8 cellular contexts compared by ENCODE assay signal in genomic region chr22:29552357-29552756, GRCh38. TPM values are rescaled to one million over a fixed set of nuclear protein-coding genes. Genes with fewer than 3 reads are reported as not detected.
DNase-seq lines count a peak whose midpoint lies in the region; ATAC-seq, FAIRE-seq and TF ChIP-seq lines count a peak whose summit lies in the region.
"Not testable (repeated sequence)": the region's sequence is repeated elsewhere in the genome, so short reads cannot be mapped to it uniquely, and the experiment has no call there.

No MANE protein-coding gene starts in this region.

- H4K20me1 ChIP-seq in Karpas-422 (ENCODE audit: insufficient read depth, low read depth, low read length); neural progenitor cell (ENCODE audit: low read depth): not testable (repeated sequence)

- not testable (repeated sequence) for H3K9me3 ChIP-seq in A549; Karpas-422 (ENCODE audit: low read length); neural progenitor cell (ENCODE audit: low read depth)

- TF ChIP-seq RAD21 in A549 (conservative IDR thresholded peaks at IDR 0.05 in 1 of 2, IDR thresholded peaks at IDR 0.05 in 1 of 2) = not testable (repeated sequence)

- no CpG with 5 or more reads among the region's 33 CpGs for WGBS in A549 (ENCODE audit: missing lambda C conversion rate)

- peak overlapping the region; percentile 79 to 95 for H3K27ac ChIP-seq in A549
- H3K27ac ChIP-seq in Karpas-422 (ENCODE audit: low read length); neural progenitor cell: not testable (repeated sequence)
- peak overlapping the region; percentile 92 for H3K27ac ChIP-seq in VCaP

- TF ChIP-seq EP300 in A549 (IDR thresholded peaks at IDR 0.05) = not testable (repeated sequence)

- H3F3A ChIP-seq in neural progenitor cell (ENCODE audit: low read depth) = peaks cover 18% of the 10 kb centered on the region

- FAIRE-seq in A549 (lab: Jason Lieb, UNC) = not testable (repeated sequence)

- H3K36me3 Mint-ChIP-seq in Calu3 (ENCODE audit: insufficient read depth, unreplicated experiment) = peaks cover 55% of the 10 kb centered on the region
- peaks cover 24% of the 10 kb centered on the region for H3K36me3 Mint-ChIP-seq in activated naive CD4-positive, alpha-beta T cell treated with anti-CD3 and anti-CD28 coated beads for 36 hours (ENCODE audit: low read depth)
- H3K36me3 Mint-ChIP-seq in chondrocyte (ENCODE audit: low read depth) = peaks cover 20% of the 10 kb centered on the region
- H3K36me3 Mint-ChIP-seq in immature natural killer cell = peaks cover 16 to 25% (median 18%) of the 10 kb centered on the region in 3 donors
- H3K36me3 Mint-ChIP-seq in neural progenitor cell = peaks cover 34% of the 10 kb centered on the region

- H3K9me3 Mint-ChIP-seq in Calu3 (ENCODE audit: low read depth, unreplicated experiment); activated naive CD4-positive, alpha-beta T cell treated with anti-CD3 and anti-CD28 coated beads for 36 hours; chondrocyte (ENCODE audit: low read depth); immature natural killer cell; neural progenitor cell: not testable (repeated sequence)

- not testable (repeated sequence) for H3K27me3 ChIP-seq in Karpas-422 (ENCODE audit: low read length); neural progenitor cell

- peak overlapping the region; percentile 86 for H3K4me3 Mint-ChIP-seq in Calu3 (ENCODE audit: low read depth, unreplicated experiment)
- H3K4me3 Mint-ChIP-seq in activated naive CD4-positive, alpha-beta T cell treated with anti-CD3 and anti-CD28 coated beads for 36 hours = peak overlapping the region; percentile 97
- H3K4me3 Mint-ChIP-seq in chondrocyte (ENCODE audit: unreplicated experiment) = peak overlapping the region; percentile 91
- peak overlapping the region; percentile 92 to 96 (median 94) for H3K4me3 Mint-ChIP-seq in immature natural killer cell
- peak overlapping the region; percentile 98 for H3K4me3 Mint-ChIP-seq in neural progenitor cell

- not testable (repeated sequence) for H3K27me3 Mint-ChIP-seq in Calu3 (ENCODE audit: unreplicated experiment); activated naive CD4-positive, alpha-beta T cell treated with anti-CD3 and anti-CD28 coated beads for 36 hours (ENCODE audit: low read depth); chondrocyte (ENCODE audit: low read depth); immature natural killer cell (ENCODE audit: low read depth in 3 of 3); neural progenitor cell (ENCODE audit: insufficient read depth, low read depth)

- H3K79me2 ChIP-seq in Karpas-422 (ENCODE audit: low read length) (peaks cover 30% of the 10 kb centered on the region), neural progenitor cell (ENCODE audit: low read depth) (peaks cover 33% of the 10 kb centered on the region)

- H3K9me2 ChIP-seq in Karpas-422 (replicated peaks; ENCODE audit: insufficient read depth, low read length) = not testable (repeated sequence)

- H3K4me2 ChIP-seq in A549 (peak overlapping the region; percentile 49), Karpas-422 (ENCODE audit: low read depth, low read length, poor library complexity, severe bottlenecking) (peak overlapping the region; percentile 88), neural progenitor cell (peak overlapping the region; percentile 75)

- H3K9ac ChIP-seq in Karpas-422 (ENCODE audit: low read length) = 0 out of 2 replicates have a peak overlapping the region, but pooled peaks have one; percentile 84
- H3K9ac ChIP-seq in neural progenitor cell = not testable (repeated sequence)

- DNase-seq in A549 (ENCODE audit: low read depth in 1 of 2, low spot score in 1 of 2); Calu3; Karpas-422; activated naive CD4-positive, alpha-beta T cell treated with anti-CD3 and anti-CD28 coated beads for 36 hours; immature natural killer cell; neural progenitor cell (ENCODE audit: low spot score): not testable (repeated sequence)
- peak; percentile 52 for DNase-seq in chondrocyte (ENCODE audit: low spot score)

- H3K36me3 ChIP-seq in Karpas-422 (ENCODE audit: insufficient read depth, low read length) = peaks cover 11% of the 10 kb centered on the region
- H3K36me3 ChIP-seq in neural progenitor cell = peaks cover 12% of the 10 kb centered on the region

- H2AFZ ChIP-seq in Karpas-422 (ENCODE audit: low read length); neural progenitor cell (replicated peaks): not testable (repeated sequence)

- TF ChIP-seq POLR2A in A549 (IDR thresholded peaks at IDR 0.05; ENCODE audit: low read length) = not testable (repeated sequence)

- intact Hi-C loops in Calu3 (cut with micrococcal nuclease; ENCODE audit: unreplicated experiment) = not testable (repeated sequence)
- intact Hi-C loops in activated naive CD4-positive, alpha-beta T cell treated with anti-CD3 and anti-CD28 coated beads for 36 hours (cut with micrococcal nuclease) = loop anchor here (2.0 to 5.0 kb wide), 2 partner anchors 284 to 810 kb away; partner anchors contain the start of genes CHEK2, EWSR1 and HSCB

- POLR2A ChIA-PET in A549 (lab: Yijun Ruan, JAX) = not testable (repeated sequence)

- H3K4me3 ChIP-seq in A549 (peak overlapping the region; percentile 83), Karpas-422 (ENCODE audit: low read length) (peak overlapping the region; percentile 86), neural progenitor cell (peak overlapping the region; percentile 77)

- BruUV-seq in Calu3 (replicated peaks; lab: Mats Ljungman, UMichigan) = not testable (repeated sequence)

- not testable (repeated sequence) for H3K4me1 Mint-ChIP-seq in Calu3 (ENCODE audit: low read depth, unreplicated experiment)
- peaks cover 25% of the 10 kb centered on the region for H3K4me1 Mint-ChIP-seq in activated naive CD4-positive, alpha-beta T cell treated with anti-CD3 and anti-CD28 coated beads for 36 hours (ENCODE audit: low read depth)
- H3K4me1 Mint-ChIP-seq in chondrocyte (ENCODE audit: low read depth) (peaks cover 20% of the 10 kb centered on the region), immature natural killer cell (peaks cover 20 to 37% of the 10 kb centered on the region in 2 donors), neural progenitor cell (peaks cover 12% of the 10 kb centered on the region)

- H3K27ac Mint-ChIP-seq in Calu3 (ENCODE audit: unreplicated experiment) (peak overlapping the region; percentile 91), immature natural killer cell (peak overlapping the region in 2 of 6 donors; percentile 93), neural progenitor cell (peak overlapping the region; percentile 57)
- not testable (repeated sequence) for H3K27ac Mint-ChIP-seq in activated naive CD4-positive, alpha-beta T cell treated with anti-CD3 and anti-CD28 coated beads for 36 hours; chondrocyte (ENCODE audit: unreplicated experiment)

- CTCF ChIA-PET in A549 (lab: Yijun Ruan, JAX); Calu3 (lab: Charles Lee); activated naive CD4-positive, alpha-beta T cell treated with anti-CD3 and anti-CD28 coated beads for 36 hours (lab: Charles Lee): not testable (repeated sequence)

- not testable (repeated sequence) for ATAC-seq in A549

- H3K4me1 ChIP-seq in A549 = peaks cover 11% of the 10 kb centered on the region
- H3K4me1 ChIP-seq in Karpas-422 (ENCODE audit: low read length) = peaks cover 11% of the 10 kb centered on the region
- H3K4me1 ChIP-seq in neural progenitor cell = not testable (repeated sequence)

- not testable (repeated sequence) for TF ChIP-seq CTCF in A549 (IDR thresholded peaks at IDR 0.05); Calu3 (IDR thresholded peaks at IDR 0.05; ENCODE audit: unreplicated experiment); VCaP (conservative IDR thresholded peaks at IDR 0.05); chondrocyte (IDR thresholded peaks at IDR 0.05); neural progenitor cell (IDR thresholded peaks at IDR 0.05)

RNA-seq across cellular contexts. Expression of gene THOC5, which starts 1.2 kb away (rescaled TPM):
- polyA plus RNA-seq in A549 (2011; rRNA removed) (34.4 and 43.3 TPM in 2 replicates), A549 (2017; fragmentation: RNase III; extraction: RNeasy Plus Mini Kit Qiagen cat#74134 plus additional on column Dnase treatment) (23.4 to 24.1 TPM (median 23.5 TPM) in 3 replicates), immature natural killer cell (10 to 100 TPM; 22.6 to 28.7 (median 25.7) TPM)
- 30.4 and 34.1 TPM in 2 replicates for polyA plus RNA-seq in A549 (2012; cell fraction: cytosol; rRNA removed)
- polyA plus RNA-seq in A549 (2012; cell fraction: nucleus; rRNA removed) = 40.0 and 41.7 TPM in 2 replicates
- 60.7 and 67.9 TPM in 2 replicates for polyA minus RNA-seq in A549 (2011; rRNA and poly(A)+ RNA removed)
- total RNA-seq in Calu3 (2022) (64.0 and 67.6 TPM in 2 replicates), chondrocyte (40.0 to 45.1 TPM (median 42.9 TPM) in 3 replicates), neural progenitor cell (ENCODE audit: low replicate concordance) (42.9 and 49.0 TPM in 2 replicates)
- 48.2 and 54.0 TPM in 2 replicates for total RNA-seq in Karpas-422 (2014; rRNA removed; shearing (Covaris generic); ENCODE audit: low replicate concordance)
- total RNA-seq in activated naive CD4-positive, alpha-beta T cell treated with anti-CD3 and anti-CD28 coated beads for 36 hours = 10 to 100 TPM; 54.8 to 55.1 TPM

RNA-seq across cellular contexts. Expression of gene NIPSNAP1, which starts 28.6 kb away (rescaled TPM):
- polyA plus RNA-seq in A549 (2011; rRNA removed) (68.6 and 77.2 TPM in 2 replicates), A549 (2017; fragmentation: RNase III; extraction: RNeasy Plus Mini Kit Qiagen cat#74134 plus additional on column Dnase treatment) (80.5 to 86.1 TPM (median 85.5 TPM) in 3 replicates), immature natural killer cell (10 to 100 TPM; 44.5 to 60.5 (median 47.6) TPM)
- 60.6 and 70.7 TPM in 2 replicates for polyA plus RNA-seq in A549 (2012; cell fraction: cytosol; rRNA removed)
- polyA plus RNA-seq in A549 (2012; cell fraction: nucleus; rRNA removed) = 41.3 and 43.8 TPM in 2 replicates
- polyA minus RNA-seq in A549 (2011; rRNA and poly(A)+ RNA removed) = 37.2 and 58.9 TPM in 2 replicates
- total RNA-seq in Calu3 (2022) (115 and 117 TPM in 2 replicates), chondrocyte (33.4 to 40.8 TPM (median 35.3 TPM) in 3 replicates), neural progenitor cell (ENCODE audit: low replicate concordance) (266 and 311 TPM in 2 replicates)
- total RNA-seq in Karpas-422 (2014; rRNA removed; shearing (Covaris generic); ENCODE audit: low replicate concordance) = 75.9 and 100 TPM in 2 replicates
- total RNA-seq in activated naive CD4-positive, alpha-beta T cell treated with anti-CD3 and anti-CD28 coated beads for 36 hours = 10 to 100 TPM; 67.5 to 69.6 TPM

RNA-seq across cellular contexts. Expression of gene NF2, which starts 51.1 kb away (rescaled TPM):
- polyA plus RNA-seq in A549 (2011; rRNA removed) (16.5 and 23.7 TPM in 2 replicates), A549 (2017; fragmentation: RNase III; extraction: RNeasy Plus Mini Kit Qiagen cat#74134 plus additional on column Dnase treatment) (14.4 to 17.1 TPM (median 15.9 TPM) in 3 replicates), immature natural killer cell (10 to 100 TPM; 12.9 to 34.1 (median 15.6) TPM)
- 13.8 and 17.9 TPM in 2 replicates for polyA plus RNA-seq in A549 (2012; cell fraction: cytosol; rRNA removed)
- 18.8 and 19.0 TPM in 2 replicates for polyA plus RNA-seq in A549 (2012; cell fraction: nucleus; rRNA removed)
- 26.2 and 33.8 TPM in 2 replicates for polyA minus RNA-seq in A549 (2011; rRNA and poly(A)+ RNA removed)
- total RNA-seq in Calu3 (2022) (117 and 132 TPM in 2 replicates), chondrocyte (73.0 to 90.9 TPM (median 75.0 TPM) in 3 replicates), neural progenitor cell (ENCODE audit: low replicate concordance) (18.7 and 28.1 TPM in 2 replicates)
- total RNA-seq in Karpas-422 (2014; rRNA removed; shearing (Covaris generic); ENCODE audit: low replicate concordance) = 19.0 and 24.2 TPM in 2 replicates
- 10 to 100 TPM; 29.8 to 30.0 TPM for total RNA-seq in activated naive CD4-positive, alpha-beta T cell treated with anti-CD3 and anti-CD28 coated beads for 36 hours
